1 cellular context compared by ENCODE assay signal in the genomic region with DNA sequence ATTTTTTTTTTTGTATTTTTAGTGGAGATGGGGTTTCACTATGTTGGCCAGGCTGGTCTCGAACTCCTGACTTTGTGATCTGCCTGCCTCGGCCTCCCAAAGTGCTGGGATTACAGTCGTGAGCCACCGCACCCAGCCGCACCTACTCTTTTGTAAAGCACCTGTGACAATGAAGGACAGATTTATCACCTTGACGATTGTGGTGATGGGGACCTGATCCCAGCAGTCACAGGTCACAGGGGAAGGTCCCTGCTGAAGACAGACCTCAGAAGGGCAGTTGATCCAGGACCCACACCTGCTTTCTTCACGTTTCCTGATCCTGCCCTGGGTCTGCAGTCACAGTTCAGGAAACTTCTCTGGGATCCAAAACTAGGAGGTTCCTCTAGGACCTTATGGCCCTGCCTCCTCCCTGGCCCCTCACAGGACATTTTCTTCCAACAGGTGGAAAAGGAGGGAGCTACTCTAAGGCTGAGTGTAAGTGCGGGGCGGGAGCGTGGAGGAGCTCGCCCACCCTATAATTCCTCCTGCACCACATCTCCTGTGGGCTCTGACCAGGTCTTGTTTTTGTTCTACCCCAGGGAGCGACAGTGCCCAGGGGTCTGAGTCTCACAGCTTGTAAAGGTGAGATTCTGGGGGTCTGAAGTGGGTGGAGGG.
TF ChIP-seq lines count a peak whose summit lies in the region.

No MANE protein-coding gene starts in this region.

TF ChIP-seq in WTC11, 78 proteins besides CTCF, POLR2A, EP300 and RAD21 (continued from another document):
- no peak for TF ChIP-seq ATF3 (CRISPR knock-in tag; conservative IDR thresholded peaks at IDR 0.05)
- TF ChIP-seq GRHL2 (CRISPR knock-in tag; IDR thresholded peaks at IDR 0.05; ENCODE audit: insufficient replicate concordance, severe bottlenecking), result no peak
- TF ChIP-seq, protein P1, sequence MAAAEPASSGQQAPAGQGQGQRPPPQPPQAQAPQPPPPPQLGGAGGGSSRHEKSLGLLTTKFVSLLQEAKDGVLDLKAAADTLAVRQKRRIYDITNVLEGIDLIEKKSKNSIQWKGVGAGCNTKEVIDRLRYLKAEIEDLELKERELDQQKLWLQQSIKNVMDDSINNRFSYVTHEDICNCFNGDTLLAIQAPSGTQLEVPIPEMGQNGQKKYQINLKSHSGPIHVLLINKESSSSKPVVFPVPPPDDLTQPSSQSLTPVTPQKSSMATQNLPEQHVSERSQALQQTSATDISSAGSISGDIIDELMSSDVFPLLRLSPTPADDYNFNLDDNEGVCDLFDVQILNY (CRISPR knock-in tag; IDR thresholded peaks at IDR 0.05), result no peak
